ENCODE assay signal across 1 cellular context in the genomic region with DNA sequence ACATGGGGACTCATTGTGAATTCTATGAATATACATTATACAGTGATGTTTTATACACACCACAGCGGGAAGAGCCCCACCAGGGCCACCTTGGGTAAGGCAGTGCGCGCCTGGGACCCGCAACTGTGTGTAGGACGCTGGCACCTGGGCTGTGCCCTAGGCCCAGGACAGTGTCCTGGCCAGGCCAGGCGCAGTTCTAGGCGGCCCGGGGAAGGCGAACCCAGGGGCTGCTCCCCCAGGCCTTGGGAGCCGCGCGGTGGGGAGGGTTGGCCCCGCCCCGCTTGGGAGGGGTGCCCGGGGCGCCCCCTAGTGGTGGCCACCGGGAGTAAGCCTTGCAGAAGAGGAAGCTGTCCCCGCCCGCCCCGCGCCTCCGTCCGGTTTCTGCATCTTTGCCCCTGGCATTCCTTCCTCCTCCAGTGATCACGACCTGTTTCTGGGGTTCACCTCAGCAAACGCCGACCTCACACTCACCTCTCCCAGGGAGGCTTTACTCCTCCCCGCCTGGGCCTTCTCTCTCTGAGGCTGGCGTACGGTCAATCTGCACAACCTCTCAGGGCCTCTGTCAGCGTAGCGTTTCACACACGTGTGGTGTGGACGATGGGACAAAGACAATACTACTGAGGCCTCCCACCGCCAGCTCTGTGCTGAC.
TF ChIP-seq lines count a peak whose summit lies in the region.

No MANE protein-coding gene starts in this region.

TF ChIP-seq in HepG2, 621 proteins besides CTCF, POLR2A, EP300 and RAD21 (continued from another document and continues in another):
- TF ChIP-seq ZNF776 (CRISPR knock-in tag; IDR thresholded peaks at IDR 0.05) (peak; percentile 84; the same call in 1 of the 2 replicates), SOX5 (CRISPR knock-in tag; IDR thresholded peaks at IDR 0.05; ENCODE audit: borderline replicate concordance) (peak; percentile 43; the same call in 1 of the 2 replicates), SMAD3 (CRISPR knock-in tag; IDR thresholded peaks at IDR 0.05) (no peak), BATF2 (CRISPR knock-in tag; IDR thresholded peaks at IDR 0.05) (no peak), SP5 (CRISPR knock-in tag; IDR thresholded peaks at IDR 0.05; ENCODE audit: borderline replicate concordance, low read depth) (peak; percentile 66), PTBP1 (IDR thresholded peaks at IDR 0.05; ENCODE audit: low read depth, low read length, poor library complexity, severe bottlenecking) (no peak), CHD2 (IDR thresholded peaks at IDR 0.05; ENCODE audit: low read depth, low read length) (no peak), ZNF615 (CRISPR knock-in tag; IDR thresholded peaks at IDR 0.05; ENCODE audit: borderline replicate concordance) (0 out of 2 replicates have a peak, but pooled peaks have one; percentile 15), GATAD2A (CRISPR knock-in tag; IDR thresholded peaks at IDR 0.05) (no peak; the same call in none of the 2 replicates), SIN3A (IDR thresholded peaks at IDR 0.05; ENCODE audit: borderline replicate concordance, low read depth, low read length) (0 out of 2 replicates have a peak, but pooled peaks have one; percentile 36), KDM5B (CRISPR knock-in tag; IDR thresholded peaks at IDR 0.05; ENCODE audit: borderline replicate concordance) (peak; percentile 81), GFI1 (CRISPR knock-in tag; IDR thresholded peaks at IDR 0.05; ENCODE audit: borderline replicate concordance) (peak; percentile 13; the same call in 1 of the 2 replicates), CSRNP2 (CRISPR knock-in tag; conservative IDR thresholded peaks at IDR 0.05; ENCODE audit: low read depth) (no peak), ARID2 (CRISPR knock-in tag; IDR thresholded peaks at IDR 0.05; ENCODE audit: borderline replicate concordance) (no peak; the same call in 1 of the 2 replicates), ETV6 (CRISPR knock-in tag; conservative IDR thresholded peaks at IDR 0.05) (no peak), REST (IDR thresholded peaks at IDR 0.05; ENCODE audit: borderline replicate concordance in 1 of 2, low read depth in 1 of 2, low read length in 2 of 2) (no peak), TFDP2 (CRISPR knock-in tag; IDR thresholded peaks at IDR 0.05) (no peak), ZNF337 (CRISPR knock-in tag; IDR thresholded peaks at IDR 0.05; ENCODE audit: borderline replicate concordance, low read depth) (no peak), NR2F6 (IDR thresholded peaks at IDR 0.05) (no peak), NR2F6 (CRISPR knock-in tag; IDR thresholded peaks at IDR 0.05) (no peak), TCF7 (IDR thresholded peaks at IDR 0.05; ENCODE audit: low read depth) (no peak), FOXA1 (IDR thresholded peaks at IDR 0.05) (no peak), FOXA1 (CRISPR knock-in tag; IDR thresholded peaks at IDR 0.05) (no peak), CSRNP1 (CRISPR knock-in tag; IDR thresholded peaks at IDR 0.05) (no peak; the same call in 1 of the 2 replicates), MIER2 (CRISPR knock-in tag; IDR thresholded peaks at IDR 0.05) (no peak), NFYB (CRISPR knock-in tag; IDR thresholded peaks at IDR 0.05) (no peak), ZNF275 (CRISPR knock-in tag; IDR thresholded peaks at IDR 0.05; ENCODE audit: borderline replicate concordance) (peak; percentile 89; the same call in 1 of the 2 replicates), MAFF (IDR thresholded peaks at IDR 0.05; ENCODE audit: low read depth, low read length) (no peak), ZBTB44 (CRISPR knock-in tag; IDR thresholded peaks at IDR 0.05) (no peak), ZNF766 (CRISPR knock-in tag; IDR thresholded peaks at IDR 0.05; ENCODE audit: borderline replicate concordance) (0 out of 2 replicates have a peak, but pooled peaks have one; percentile 18), ZNF547 (CRISPR knock-in tag; IDR thresholded peaks at IDR 0.05) (peak; percentile 21; the same call in 1 of the 2 replicates), IRF9 (CRISPR knock-in tag; IDR thresholded peaks at IDR 0.05; ENCODE audit: borderline replicate concordance) (no peak), ZNF616 (CRISPR knock-in tag; IDR thresholded peaks at IDR 0.05; ENCODE audit: low read depth) (no peak), HOXD1 (CRISPR knock-in tag; IDR thresholded peaks at IDR 0.05) (0 out of 2 replicates have a peak, but pooled peaks have one; percentile 59), FOSL1 (CRISPR knock-in tag; IDR thresholded peaks at IDR 0.05; ENCODE audit: borderline replicate concordance) (no peak)
- TF ChIP-seq, protein P1, sequence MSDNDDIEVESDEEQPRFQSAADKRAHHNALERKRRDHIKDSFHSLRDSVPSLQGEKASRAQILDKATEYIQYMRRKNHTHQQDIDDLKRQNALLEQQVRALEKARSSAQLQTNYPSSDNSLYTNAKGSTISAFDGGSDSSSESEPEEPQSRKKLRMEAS (IDR thresholded peaks at IDR 0.05): peak; percentile 64
- TF ChIP-seq, protein P2, sequence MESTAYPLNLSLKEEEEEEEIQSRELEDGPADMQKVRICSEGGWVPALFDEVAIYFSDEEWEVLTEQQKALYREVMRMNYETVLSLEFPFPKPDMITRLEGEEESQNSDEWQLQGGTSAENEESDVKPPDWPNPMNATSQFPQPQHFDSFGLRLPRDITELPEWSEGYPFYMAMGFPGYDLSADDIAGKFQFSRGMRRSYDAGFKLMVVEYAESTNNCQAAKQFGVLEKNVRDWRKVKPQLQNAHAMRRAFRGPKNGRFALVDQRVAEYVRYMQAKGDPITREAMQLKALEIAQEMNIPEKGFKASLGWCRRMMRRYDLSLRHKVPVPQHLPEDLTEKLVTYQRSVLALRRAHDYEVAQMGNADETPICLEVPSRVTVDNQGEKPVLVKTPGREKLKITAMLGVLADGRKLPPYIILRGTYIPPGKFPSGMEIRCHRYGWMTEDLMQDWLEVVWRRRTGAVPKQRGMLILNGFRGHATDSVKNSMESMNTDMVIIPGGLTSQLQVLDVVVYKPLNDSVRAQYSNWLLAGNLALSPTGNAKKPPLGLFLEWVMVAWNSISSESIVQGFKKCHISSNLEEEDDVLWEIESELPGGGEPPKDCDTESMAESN (CRISPR knock-in tag; conservative IDR thresholded peaks at IDR 0.05): no peak
- TF ChIP-seq, protein P3, sequence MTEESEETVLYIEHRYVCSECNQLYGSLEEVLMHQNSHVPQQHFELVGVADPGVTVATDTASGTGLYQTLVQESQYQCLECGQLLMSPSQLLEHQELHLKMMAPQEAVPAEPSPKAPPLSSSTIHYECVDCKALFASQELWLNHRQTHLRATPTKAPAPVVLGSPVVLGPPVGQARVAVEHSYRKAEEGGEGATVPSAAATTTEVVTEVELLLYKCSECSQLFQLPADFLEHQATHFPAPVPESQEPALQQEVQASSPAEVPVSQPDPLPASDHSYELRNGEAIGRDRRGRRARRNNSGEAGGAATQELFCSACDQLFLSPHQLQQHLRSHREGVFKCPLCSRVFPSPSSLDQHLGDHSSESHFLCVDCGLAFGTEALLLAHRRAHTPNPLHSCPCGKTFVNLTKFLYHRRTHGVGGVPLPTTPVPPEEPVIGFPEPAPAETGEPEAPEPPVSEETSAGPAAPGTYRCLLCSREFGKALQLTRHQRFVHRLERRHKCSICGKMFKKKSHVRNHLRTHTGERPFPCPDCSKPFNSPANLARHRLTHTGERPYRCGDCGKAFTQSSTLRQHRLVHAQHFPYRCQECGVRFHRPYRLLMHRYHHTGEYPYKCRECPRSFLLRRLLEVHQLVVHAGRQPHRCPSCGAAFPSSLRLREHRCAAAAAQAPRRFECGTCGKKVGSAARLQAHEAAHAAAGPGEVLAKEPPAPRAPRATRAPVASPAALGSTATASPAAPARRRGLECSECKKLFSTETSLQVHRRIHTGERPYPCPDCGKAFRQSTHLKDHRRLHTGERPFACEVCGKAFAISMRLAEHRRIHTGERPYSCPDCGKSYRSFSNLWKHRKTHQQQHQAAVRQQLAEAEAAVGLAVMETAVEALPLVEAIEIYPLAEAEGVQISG (CRISPR knock-in tag; IDR thresholded peaks at IDR 0.05): peak; percentile 70
